ENCODE assay signal across 8 cellular contexts in the genomic region with DNA sequence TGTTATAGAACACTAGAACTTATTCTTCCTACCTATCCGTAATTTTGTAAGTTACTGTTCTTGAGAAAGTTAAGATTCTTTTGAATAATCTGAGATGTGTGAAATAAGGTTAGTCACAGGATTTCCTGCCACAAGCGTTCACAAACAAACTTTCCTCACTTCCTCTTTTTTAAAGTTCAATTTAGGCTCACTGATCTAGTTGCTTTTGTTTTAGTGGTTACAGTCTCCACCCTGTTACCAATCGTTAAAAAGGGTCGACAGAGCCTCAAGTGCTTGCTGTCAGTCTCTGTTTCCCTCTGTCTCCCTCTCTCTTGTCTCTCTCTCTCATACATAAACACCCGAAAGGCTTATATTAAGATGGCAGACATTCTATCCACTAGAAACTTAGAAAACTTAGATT. TPM values are rescaled to one million over a fixed set of nuclear protein-coding genes. Genes with fewer than 3 reads are reported as not detected.
DNase-seq lines count a peak whose midpoint lies in the region; ATAC-seq and TF ChIP-seq lines count a peak whose summit lies in the region.

No MANE protein-coding gene starts in this region.

- H3K9me3 Mint-ChIP-seq in CD14-positive monocyte, result peaks cover 0 to 8% (median 2%) of the 10 kb centered on the region in 7 donors
- H3K9me3 Mint-ChIP-seq in activated CD4-positive, alpha-beta memory T cell treated with anti-CD3 and anti-CD28 coated beads, Interleukin-2, amount 10 ng/mL, durations not matched to agents 7 days and 5 days, result no peaks in the 10 kb centered on the region

- H3K36me3 Mint-ChIP-seq in CD14-positive monocyte, result peaks cover 0 to 2% of the 10 kb centered on the region in 2 donors
- H3K36me3 Mint-ChIP-seq in activated CD4-positive, alpha-beta memory T cell treated with anti-CD3 and anti-CD28 coated beads, Interleukin-2, amount 10 ng/mL, durations not matched to agents 7 days and 5 days (ENCODE audit: low read depth), result no peaks in the 10 kb centered on the region

- ATAC-seq in GM19372 (IDR thresholded peaks at IDR 0.05; ENCODE audit: low read depth, unreplicated experiment), result peak; percentile 99
- peak; percentile 100 for ATAC-seq in HG03354 (IDR thresholded peaks at IDR 0.05; ENCODE audit: poor library complexity, severe bottlenecking, unreplicated experiment)

- peaks cover 33% of the 10 kb centered on the region for H3K4me1 Mint-ChIP-seq in CD14-positive monocyte
- peaks cover 29% of the 10 kb centered on the region for H3K4me1 Mint-ChIP-seq in activated CD4-positive, alpha-beta memory T cell treated with anti-CD3 and anti-CD28 coated beads, Interleukin-2, amount 10 ng/mL, durations not matched to agents 7 days and 5 days

- TF ChIP-seq CTCF in CD14-positive monocyte (IDR thresholded peaks at IDR 0.05), result no peak

- CTCF ChIA-PET in activated CD4-positive, alpha-beta memory T cell treated with anti-CD3 and anti-CD28 coated beads, Interleukin-2, amount 10 ng/mL, durations not matched to agents 7 days and 5 days (lab: Charles Lee), result interaction anchor here (1.4 kb wide), 1 partner anchor 37 kb away, joined by 3 read pairs; no protein-coding TSS in a partner anchor

- DNase-seq in CD14-positive monocyte (ENCODE audit: low spot score) (no peak), iPS-NIHi7 (ENCODE audit: extremely low spot score) (no peak), NCI-H2107 treated with DMSO at 0.1 percent for 48 hours (lab: John Stamatoyannopoulos, UW; ENCODE audit: unreplicated experiment) (no peak), DMS79 (lab: John Stamatoyannopoulos, UW) (no peak), NCI-H2081 treated with DMSO at 0.1 percent for 48 hours (lab: John Stamatoyannopoulos, UW) (no peak)
- peak; percentile 24 for DNase-seq in activated CD4-positive, alpha-beta memory T cell treated with anti-CD3 and anti-CD28 coated beads, Interleukin-2, amount 10 ng/mL, durations not matched to agents 7 days and 5 days

- POLR2A ChIA-PET in activated CD4-positive, alpha-beta memory T cell treated with anti-CD3 and anti-CD28 coated beads, Interleukin-2, amount 10 ng/mL, durations not matched to agents 7 days and 5 days (lab: Charles Lee), result interaction anchor here (1.2 kb wide), 2 partner anchors 36 to 37 kb away, joined by 3 to 4 read pairs; partner anchors contain the start of gene STK26

- H3K27me3 Mint-ChIP-seq in CD14-positive monocyte (ENCODE audit: low read depth in 3 of 3), result peaks cover 0 to 45% (median 2%) of the 10 kb centered on the region in 3 donors
- H3K27me3 Mint-ChIP-seq in activated CD4-positive, alpha-beta memory T cell treated with anti-CD3 and anti-CD28 coated beads, Interleukin-2, amount 10 ng/mL, durations not matched to agents 7 days and 5 days, result peaks cover 3% of the 10 kb centered on the region

- H3K4me3 Mint-ChIP-seq in CD14-positive monocyte, result peak overlapping the region; percentile 67 to 84
- H3K4me3 Mint-ChIP-seq in activated CD4-positive, alpha-beta memory T cell treated with anti-CD3 and anti-CD28 coated beads, Interleukin-2, amount 10 ng/mL, durations not matched to agents 7 days and 5 days, result peak overlapping the region; percentile 58

- intact Hi-C loops in CD14-positive monocyte (cut with micrococcal nuclease), result no loop called here

- peak overlapping the region; percentile 93 to 99 (median 97) for H3K27ac Mint-ChIP-seq in CD14-positive monocyte
- H3K27ac Mint-ChIP-seq in activated CD4-positive, alpha-beta memory T cell treated with anti-CD3 and anti-CD28 coated beads, Interleukin-2, amount 10 ng/mL, durations not matched to agents 7 days and 5 days, result peak overlapping the region; percentile 94

RNA-seq across cellular contexts. Expression of gene STK26, which starts 35.9 kb away (rescaled TPM):
- polyA plus RNA-seq in CD14-positive monocyte, result 10 to 100 TPM; 22.2 to 25.1 TPM
- total RNA-seq in activated CD4-positive, alpha-beta memory T cell treated with anti-CD3 and anti-CD28 coated beads, Interleukin-2, amount 10 ng/mL, durations not matched to agents 7 days and 5 days, result 10 to 100 TPM; 49.8 to 50.8 TPM
